Comparison of ENCODE assay signal across 19 cellular contexts in genomic region chr15:63489352-63489751, GRCh38. TPM values are rescaled to one million over a fixed set of nuclear protein-coding genes. Genes with fewer than 3 reads are reported as not detected.
DNase-seq lines count a peak whose midpoint lies in the region; ATAC-seq and TF ChIP-seq lines count a peak whose summit lies in the region.
"Had no signal": no experiment of that assay in that cellular context is flagged by ENCODE, and none has a peak within 500 bp of the region (broad histone marks: within the 10 kb centered on the region; RNA-seq: fewer than 3 reads in every experiment).

No MANE protein-coding gene starts in this region.

- H3K27ac Mint-ChIP-seq in CD14-positive monocyte (peak overlapping the region in 5 of 7 donors; percentile 98 to 100 (median 99)), WTC11 (no peak overlapping the region)
- H3K27ac Mint-ChIP-seq: HFFc6 had no signal

- peaks cover 88 to 93% of the 10 kb centered on the region in 2 experiments for H3K4me1 ChIP-seq in neutrophil (ENCODE audit: control insufficient read depth in 1 of 2, insufficient read depth in 1 of 2, low read depth in 1 of 2, low read length in 1 of 2)
- H3K4me1 ChIP-seq in thymus (ENCODE audit: control insufficient read depth, insufficient read depth, low read length), result no peaks in the 10 kb centered on the region
- H3K4me1 ChIP-seq: Caco-2 had no signal

- H3K4me3 Mint-ChIP-seq in CD14-positive monocyte (no peak overlapping the region), WTC11 (no peak overlapping the region)
- H3K4me3 Mint-ChIP-seq: B cell; CD4-positive, alpha-beta T cell; HFFc6 had no signal

- H3K4me3 ChIP-seq in neutrophil (ENCODE audit: low read depth in 1 of 2, low read length in 1 of 2), result peak overlapping the region in 1 of 2 experiments; percentile 23
- H3K4me3 ChIP-seq in thymus (ENCODE audit: low read length), result no peak overlapping the region
- H3K4me3 ChIP-seq: GM23248, HAP-1 had no signal

- DNase-seq in CD14-positive monocyte (ENCODE audit: low spot score) (no peak), WTC11 (ENCODE audit: low spot score) (no peak), HEK293T (ENCODE audit: extremely low spot score) (no peak), NCI-H2227 (lab: John Stamatoyannopoulos, UW; ENCODE audit: unreplicated experiment) (no peak), NCI-H2171 treated with DMSO at 0.1 percent for 48 hours (lab: John Stamatoyannopoulos, UW) (no peak)
- DNase-seq: C1 segment of cervical spinal cord; Caco-2; CD4-positive, alpha-beta T cell; DMS153; DMS79; GDM1; GM23248; HFFc6 had no signal

- H3K4me1 Mint-ChIP-seq in CD14-positive monocyte (peaks cover 86% of the 10 kb centered on the region), WTC11 (peaks cover 41% of the 10 kb centered on the region)

- POLR2A ChIA-PET in WTC11 (lab: Charles Lee), result no interaction called here
- POLR2A ChIA-PET in HEK293T (lab: Yijun Ruan, JAX), result no interaction called here

- H3K36me3 ChIP-seq in neutrophil (peaks cover 13% of the 10 kb centered on the region), thymus (ENCODE audit: control insufficient read depth, insufficient read depth) (no peaks in the 10 kb centered on the region)
- H3K36me3 ChIP-seq: HAP-1 had no signal

- intact Hi-C loops in CD14-positive monocyte (cut with micrococcal nuclease), result no loop called here

- H3K9me3 ChIP-seq in neutrophil (no peaks in the 10 kb centered on the region), thymus (ENCODE audit: control insufficient read depth) (no peaks in the 10 kb centered on the region)
- H3K9me3 ChIP-seq: Caco-2, HAP-1 had no signal

- 86% methylated on average over 5 of the region's 5 CpGs for WGBS in thymus

- TF ChIP-seq CTCF in CD14-positive monocyte (IDR thresholded peaks at IDR 0.05) (no peak), WTC11 (IDR thresholded peaks at IDR 0.05) (no peak), neutrophil (IDR thresholded peaks at IDR 0.05) (no peak)

- H3K9me3 Mint-ChIP-seq in CD14-positive monocyte (peaks cover 0 to 3% (median 0%) of the 10 kb centered on the region in 7 donors), WTC11 (no peaks in the 10 kb centered on the region)
- H3K9me3 Mint-ChIP-seq: CD4-positive, alpha-beta T cell; HFFc6 had no signal

- H3K27ac ChIP-seq in neutrophil, result peak overlapping the region; percentile 99
- H3K27ac ChIP-seq in thymus (ENCODE audit: low read depth), result peak overlapping the region; percentile 31
- H3K27ac ChIP-seq: GM23248, KMS-11 had no signal

- peaks cover 0 to 9% (median 0%) of the 10 kb centered on the region in 3 donors for H3K27me3 Mint-ChIP-seq in CD14-positive monocyte (ENCODE audit: low read depth in 3 of 3)
- H3K27me3 Mint-ChIP-seq in WTC11 (ENCODE audit: low read depth), result peaks cover 35% of the 10 kb centered on the region
- H3K27me3 Mint-ChIP-seq: B cell; CD4-positive, alpha-beta T cell had no signal

- H3K36me3 Mint-ChIP-seq in CD14-positive monocyte (peaks cover 11 to 27% of the 10 kb centered on the region in 2 donors), WTC11 (no peaks in the 10 kb centered on the region)

- ATAC-seq in WTC11, result no peak
- ATAC-seq in GM19467 (IDR thresholded peaks at IDR 0.05; ENCODE audit: unreplicated experiment), result no peak

- CTCF ChIA-PET in WTC11 (lab: Charles Lee) (interaction anchor here (4.9 kb wide), 1 partner anchor 14 kb away, joined by 54 read pairs; the partner anchor contains the start of gene USP3), HEK293T (lab: Yijun Ruan, JAX) (no interaction called here)

- H3K27me3 ChIP-seq in neutrophil, result no peaks in the 10 kb centered on the region
- no peaks in the 10 kb centered on the region for H3K27me3 ChIP-seq in thymus (ENCODE audit: control insufficient read depth, insufficient read depth)

TF ChIP-seq in WTC11, 78 proteins besides CTCF, POLR2A, EP300 and RAD21:
- no peak for TF ChIP-seq RORB (CRISPR knock-in tag; IDR thresholded peaks at IDR 0.05)
- peak; percentile 38; the same call in 1 of the 2 replicates for TF ChIP-seq ZNF121 (CRISPR knock-in tag; IDR thresholded peaks at IDR 0.05)

TF ChIP-seq in HEK293T, 16 proteins besides CTCF, POLR2A, EP300 and RAD21:
- TF ChIP-seq NFRKB (IDR thresholded peaks at IDR 0.05), result no peak
- TF ChIP-seq ELF4 (IDR thresholded peaks at IDR 0.05), result no peak
- no peak for TF ChIP-seq ARNT (IDR thresholded peaks at IDR 0.05)
- TF ChIP-seq CTBP1 (IDR thresholded peaks at IDR 0.05; ENCODE audit: borderline replicate concordance), result no peak
- TF ChIP-seq TARDBP (IDR thresholded peaks at IDR 0.05), result no peak
- no peak for TF ChIP-seq SP1 (IDR thresholded peaks at IDR 0.05)
- no peak for TF ChIP-seq PKNOX1 (IDR thresholded peaks at IDR 0.05)
- no peak for TF ChIP-seq HDGF (IDR thresholded peaks at IDR 0.05; ENCODE audit: borderline replicate concordance)
- no peak for TF ChIP-seq ZNF384 (IDR thresholded peaks at IDR 0.05)
- TF ChIP-seq FOXK2 (IDR thresholded peaks at IDR 0.05), result no peak
- no peak for TF ChIP-seq SUZ12 (IDR thresholded peaks at IDR 0.05)
- TF ChIP-seq L3MBTL2 (conservative IDR thresholded peaks at IDR 0.05), result no peak
- no peak for TF ChIP-seq FOXM1 (IDR thresholded peaks at IDR 0.05; ENCODE audit: borderline replicate concordance)
- no peak for TF ChIP-seq LEF1 (IDR thresholded peaks at IDR 0.05; ENCODE audit: borderline replicate concordance)

RNA-seq across cellular contexts. Expression of gene USP3, which starts 15.0 kb away (rescaled TPM):
- 100 to 1,000 TPM in 1 of 2 donors, 10 to 100 TPM in 1; 91.4 to 122 TPM for polyA plus RNA-seq in CD14-positive monocyte
- total RNA-seq in WTC11 (2021), result 30.0 to 36.6 TPM (median 30.8 TPM) in 3 replicates
- 57.6 TPM for polyA plus RNA-seq in thymus
